Comparison of ENCODE assay signal across 17 cellular contexts in the genomic region with DNA sequence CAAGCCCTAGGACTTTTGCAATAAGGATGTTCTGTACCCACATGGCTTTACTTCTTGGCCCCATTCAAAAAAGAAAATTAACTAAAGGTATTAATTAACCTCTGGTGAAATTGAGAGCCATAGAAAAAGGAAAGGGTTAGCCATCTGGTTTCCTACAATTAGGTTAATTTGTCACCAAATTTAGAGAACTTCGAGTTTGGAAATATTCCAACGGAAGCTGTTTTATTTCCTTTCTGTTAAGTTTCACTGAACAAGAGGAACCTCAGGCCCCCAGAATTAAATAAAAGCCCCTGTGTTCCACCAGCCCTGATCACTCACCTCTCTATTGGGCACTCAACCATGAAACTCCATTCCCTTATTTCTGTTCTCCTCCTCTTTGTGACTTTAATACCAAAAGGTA. TPM values are rescaled to one million over a fixed set of nuclear protein-coding genes. Genes with fewer than 3 reads are reported as not detected.
"Had no signal": no experiment of that assay in that cellular context is flagged by ENCODE, and none has a peak within 500 bp of the region (broad histone marks: within the 10 kb centered on the region; RNA-seq: fewer than 3 reads in every experiment).

No MANE protein-coding gene starts in this region.

RNA-seq across cellular contexts. Expression of a gene that starts 22.3 kb away (rescaled TPM):
- total RNA-seq: dermis blood vessel endothelial cell, endothelial cell of umbilical vein, esophagus squamous epithelium, heart right ventricle, left lobe of liver, liver, lung, mononuclear cell, natural killer cell, occipital lobe, ovary, psoas muscle, spleen, testis, urinary bladder had no signal
- polyA plus RNA-seq: endothelial cell of umbilical vein, heart right ventricle, immature natural killer cell, liver, lung, neural cell, ovary, psoas muscle, spleen, urinary bladder had no signal

RNA-seq across cellular contexts. Expression of a gene that starts 22.9 kb away (rescaled TPM):
- total RNA-seq: dermis blood vessel endothelial cell, endothelial cell of umbilical vein, esophagus squamous epithelium, heart right ventricle, left lobe of liver, liver, lung, mononuclear cell, natural killer cell, occipital lobe, ovary, psoas muscle, spleen, testis, urinary bladder had no signal
- polyA plus RNA-seq: endothelial cell of umbilical vein, heart right ventricle, immature natural killer cell, liver, lung, neural cell, ovary, psoas muscle, spleen, urinary bladder had no signal
